28 cellular contexts compared by ENCODE assay signal in the genomic region with DNA sequence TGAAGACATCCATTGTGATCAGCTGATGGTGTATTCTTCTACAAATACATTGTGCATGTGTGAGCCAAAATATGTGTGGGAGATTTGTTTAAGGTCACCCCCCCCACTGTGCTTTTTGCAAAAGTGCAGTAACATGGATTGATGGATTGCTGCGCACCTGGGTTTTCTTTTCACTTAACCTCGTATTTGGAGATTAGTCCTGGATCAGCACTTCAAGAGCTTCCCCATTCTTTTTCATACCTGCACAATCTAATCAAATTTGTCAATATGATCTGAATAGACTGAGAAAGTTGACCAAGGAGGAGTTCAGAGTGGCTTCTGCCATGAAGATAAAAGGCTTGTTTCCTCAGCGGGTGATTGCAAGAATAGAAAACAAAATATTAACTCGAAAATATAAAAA.
"Had no signal": no experiment of that assay in that cellular context is flagged by ENCODE, and none has a peak within 500 bp of the region (broad histone marks: within the 10 kb centered on the region; RNA-seq: fewer than 3 reads in every experiment).

No MANE protein-coding gene starts in this region.

- ATAC-seq: activated CD8-positive, alpha-beta memory T cell treated with anti-CD3 and anti-CD28 coated beads, Interleukin-2, amount 10 ng/mL, durations not matched to agents 7 days and 5 days; activated naive CD4-positive, alpha-beta T cell treated with anti-CD3 and anti-CD28 coated beads, Interleukin-2, amount 50 U/mL, for 72 hours; activated T-cell treated with anti-CD3 and anti-CD28 coated beads, Interleukin-2, amount 50 U/mL, for 4 hours; activated T-helper 17 cell treated with anti-CD3 and anti-CD28 coated beads, Interleukin-2, amount 50 U/mL, for 72 hours; body of pancreas; effector memory CD8-positive, alpha-beta T cell; foreskin keratinocyte; gastrocnemius medialis; heart left ventricle had no signal

- H3K27ac ChIP-seq: adrenal gland, body of pancreas, esophagus muscularis mucosa, foreskin keratinocyte, heart left ventricle had no signal

- H3K27ac Mint-ChIP-seq: activated CD4-positive, alpha-beta memory T cell treated with anti-CD3 and anti-CD28 coated beads, Interleukin-2, amount 10 ng/mL, durations not matched to agents 7 days and 5 days; activated CD4-positive, alpha-beta T cell treated with anti-CD3 and anti-CD28 coated beads, Interleukin-2, amount 10 ng/mL, durations not matched to agents 7 days and 5 days; activated CD8-positive, alpha-beta memory T cell treated with anti-CD3 and anti-CD28 coated beads, Interleukin-2, amount 10 ng/mL, durations not matched to agents 7 days and 5 days; activated naive CD4-positive, alpha-beta T cell treated with anti-CD3 and anti-CD28 coated beads, Interleukin-2, amount 50 U/mL, for 72 hours; activated T-helper 17 cell treated with anti-CD3 and anti-CD28 coated beads, Interleukin-2, amount 50 U/mL, for 72 hours; effector memory CD8-positive, alpha-beta T cell had no signal

- H3K27me3 ChIP-seq: adrenal gland, body of pancreas, esophagus muscularis mucosa, foreskin keratinocyte, gastrocnemius medialis, heart left ventricle had no signal

- H3K4me1 ChIP-seq: adrenal gland, foreskin keratinocyte had no signal

- H3K27me3 Mint-ChIP-seq: activated CD4-positive, alpha-beta memory T cell treated with anti-CD3 and anti-CD28 coated beads, Interleukin-2, amount 10 ng/mL, durations not matched to agents 7 days and 5 days; activated CD4-positive, alpha-beta T cell treated with anti-CD3 and anti-CD28 coated beads, Interleukin-2, amount 10 ng/mL, durations not matched to agents 7 days and 5 days; activated CD8-positive, alpha-beta memory T cell treated with anti-CD3 and anti-CD28 coated beads, Interleukin-2, amount 10 ng/mL, durations not matched to agents 7 days and 5 days; activated T-helper 17 cell treated with anti-CD3 and anti-CD28 coated beads, Interleukin-2, amount 50 U/mL, for 72 hours; effector memory CD8-positive, alpha-beta T cell had no signal

- H3K4me3 ChIP-seq: adrenal gland, body of pancreas, esophagus muscularis mucosa, gastrocnemius medialis, heart left ventricle had no signal

- H3K36me3 ChIP-seq: adrenal gland, gastrocnemius medialis had no signal

- H3K4me3 Mint-ChIP-seq: activated CD4-positive, alpha-beta memory T cell treated with anti-CD3 and anti-CD28 coated beads, Interleukin-2, amount 10 ng/mL, durations not matched to agents 7 days and 5 days; activated CD4-positive, alpha-beta T cell treated with anti-CD3 and anti-CD28 coated beads, Interleukin-2, amount 10 ng/mL, durations not matched to agents 7 days and 5 days; activated CD8-positive, alpha-beta memory T cell treated with anti-CD3 and anti-CD28 coated beads, Interleukin-2, amount 10 ng/mL, durations not matched to agents 7 days and 5 days; activated T-cell treated with anti-CD3 and anti-CD28 coated beads, Interleukin-2, amount 50 U/mL, for 4 hours; activated T-helper 17 cell treated with anti-CD3 and anti-CD28 coated beads, Interleukin-2, amount 50 U/mL, for 72 hours; effector memory CD8-positive, alpha-beta T cell had no signal

- H3K9me3 Mint-ChIP-seq: activated CD4-positive, alpha-beta memory T cell treated with anti-CD3 and anti-CD28 coated beads, Interleukin-2, amount 10 ng/mL, durations not matched to agents 7 days and 5 days; activated CD4-positive, alpha-beta T cell treated with anti-CD3 and anti-CD28 coated beads, Interleukin-2, amount 10 ng/mL, durations not matched to agents 7 days and 5 days; activated naive CD4-positive, alpha-beta T cell treated with anti-CD3 and anti-CD28 coated beads, Interleukin-2, amount 50 U/mL, for 72 hours; activated T-cell treated with anti-CD3 and anti-CD28 coated beads, Interleukin-2, amount 50 U/mL, for 4 hours; activated T-helper 17 cell treated with anti-CD3 and anti-CD28 coated beads, Interleukin-2, amount 50 U/mL, for 72 hours; effector memory CD8-positive, alpha-beta T cell had no signal

- DNase-seq: activated CD4-positive, alpha-beta memory T cell treated with anti-CD3 and anti-CD28 coated beads, Interleukin-2, amount 10 ng/mL, durations not matched to agents 7 days and 5 days; activated CD4-positive, alpha-beta T cell treated with anti-CD3 and anti-CD28 coated beads for 1 hour; activated CD4-positive, alpha-beta T cell treated with anti-CD3 and anti-CD28 coated beads for 4 hours; activated CD4-positive, alpha-beta T cell treated with anti-CD3 and anti-CD28 coated beads, Interleukin-2, amount 10 ng/mL, durations not matched to agents 7 days and 5 days; activated CD4-positive, alpha-beta T cell treated with anti-CD3 and anti-CD28 coated beads, Interleukin-2, amount 50 U/mL, for 4 hours; activated CD8-positive, alpha-beta memory T cell treated with anti-CD3 and anti-CD28 coated beads, Interleukin-2, amount 10 ng/mL, durations not matched to agents 7 days and 5 days; activated CD8-positive, alpha-beta memory T cell treated with anti-CD3 and anti-CD28 coated beads, Interleukin-2, amount 50 U/mL, for 4 hours; activated effector memory CD4-positive, alpha-beta T cell treated with Interleukin-2 at 50 U/mL for 16 hours; activated gamma-delta T cell treated with Interleukin-2 at 50 U/mL for 16 hours; activated naive CD4-positive, alpha-beta T cell treated with Interleukin-2 at 50 U/mL for 16 hours; activated T-cell treated with anti-CD3 and anti-CD28 coated beads, Interleukin-2, amount 50 U/mL, for 4 hours; adrenal gland; amygdala; aorta; body of pancreas; caudate nucleus; cortex of kidney; dermis blood vessel endothelial cell; effector CD4-positive, alpha-beta T cell; effector memory CD8-positive, alpha-beta T cell; foreskin keratinocyte; gastrocnemius medialis; glutamatergic neuron; heart left ventricle; T-helper 2 cell had no signal

- H3K9me3 ChIP-seq: adrenal gland, body of pancreas, esophagus muscularis mucosa, gastrocnemius medialis, heart left ventricle had no signal
